12 cellular contexts compared by ENCODE assay signal in the genomic region with DNA sequence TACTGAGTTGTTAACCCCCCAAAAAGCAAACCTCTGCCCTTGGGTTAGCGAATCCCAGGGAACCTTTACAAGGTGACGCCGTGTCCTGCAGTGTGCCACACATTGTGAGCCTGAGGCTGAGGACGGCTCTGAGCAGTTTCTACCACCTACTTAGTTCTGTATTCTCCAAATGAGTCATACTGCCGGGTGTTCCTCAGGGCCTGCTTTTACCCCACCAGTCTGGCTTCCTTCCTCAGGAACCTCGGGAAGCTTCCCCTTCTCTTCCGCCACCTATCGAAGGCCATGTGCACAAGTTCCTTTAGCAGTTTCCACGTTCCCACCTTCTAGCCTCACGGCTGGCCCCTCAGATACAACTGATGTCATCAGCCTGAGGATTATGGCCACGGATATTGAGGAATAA.
DNase-seq lines count a peak whose midpoint lies in the region; ATAC-seq lines count a peak whose summit lies in the region.
"Had no signal": no experiment of that assay in that cellular context is flagged by ENCODE, and none has a peak within 500 bp of the region (broad histone marks: within the 10 kb centered on the region; RNA-seq: fewer than 3 reads in every experiment).

No MANE protein-coding gene starts in this region.

- H3K9ac ChIP-seq in BLaER1 treated with 17β-estradiol and CSF1 and Interleukin-3, amounts not matched to agents 10 nM and 100 nM: no peak overlapping the region

- ATAC-seq in left cardiac atrium (peak; percentile 57 to 91), HG03196 (IDR thresholded peaks at IDR 0.05; ENCODE audit: unreplicated experiment) (no peak), GM18858 (IDR thresholded peaks at IDR 0.05; ENCODE audit: unreplicated experiment) (no peak)

- DNase-seq in GM19238 (ENCODE audit: insufficient read length, low spot score): peak; percentile 10
- DNase-seq in MV-4-11 (lab: John Stamatoyannopoulos, UW): peak; percentile 84
- DNase-seq in left cardiac atrium: no peak
- no peak for DNase-seq in AG08395 (ENCODE audit: low spot score)
- no peak for DNase-seq in DMS53 treated with DMSO at 0.1 percent for 48 hours (lab: John Stamatoyannopoulos, UW; ENCODE audit: unreplicated experiment)
- DNase-seq: CD4-positive, alpha-beta memory T cell; NCI-H748 treated with DMSO at 0.1 percent for 48 hours; testis had no signal

- peaks cover 0 to 9% (median 4%) of the 10 kb centered on the region in 11 experiments; a peak in 3 of 22 replicates for H3K9me3 ChIP-seq in BLaER1 treated with 17β-estradiol and CSF1 and Interleukin-3, amounts not matched to agents 10 nM and 100 nM (replicated peaks in 1 of 11)
- H3K9me3 ChIP-seq: testis had no signal

- H3K36me3 ChIP-seq in BLaER1 treated with 17β-estradiol and CSF1 and Interleukin-3, amounts not matched to agents 10 nM and 100 nM: peaks cover 0 to 6% (median 0%) of the 10 kb centered on the region in 11 experiments; a peak in 1 of 22 replicates

- intact Hi-C loops in left cardiac atrium (cut with DNase I): no loop called here

- H3K4me2 ChIP-seq in BLaER1 treated with 17β-estradiol and CSF1 and Interleukin-3, amounts not matched to agents 10 nM and 100 nM: peak overlapping the region in 7 of 11 experiments; percentile 2 to 71 (median 59); a peak in 10 of 22 replicates

- H3K4me1 ChIP-seq in BLaER1 treated with 17β-estradiol and CSF1 and Interleukin-3, amounts not matched to agents 10 nM and 100 nM: peaks cover 0 to 52% (median 14%) of the 10 kb centered on the region in 10 experiments; a peak in 11 of 20 replicates
- H3K4me1 ChIP-seq: testis had no signal

- peak overlapping the region in 4 of 11 experiments; percentile 27 to 44 (median 38); a peak in 4 of 22 replicates for H3K27ac ChIP-seq in BLaER1 treated with 17β-estradiol and CSF1 and Interleukin-3, amounts not matched to agents 10 nM and 100 nM
- H3K27ac ChIP-seq: testis had no signal

- no peaks in the 10 kb centered on the region for H4K20me1 ChIP-seq in BLaER1 treated with 17β-estradiol and CSF1 and Interleukin-3, amounts not matched to agents 10 nM and 100 nM

- no peak overlapping the region for H3K4me3 ChIP-seq in BLaER1 treated with 17β-estradiol and CSF1 and Interleukin-3, amounts not matched to agents 10 nM and 100 nM
- H3K4me3 ChIP-seq: lung, testis had no signal

- H3K27me3 ChIP-seq in BLaER1 treated with 17β-estradiol and CSF1 and Interleukin-3, amounts not matched to agents 10 nM and 100 nM: no peaks in the 10 kb centered on the region
- H3K27me3 ChIP-seq: testis had no signal

Comparison
In these comparisons a context has a peak if more than half of its experiments do, and no peak if none do; other contexts are left out.
1. DNase-seq: peak in GM19238 (single experiment) and MV-4-11 (single experiment); none in left cardiac atrium (single experiment), AG08395 (single experiment) and DMS53 treated with DMSO at 0.1 percent for 48 hours (single experiment).
2. ATAC-seq: peak in left cardiac atrium (2 of 2); none in HG03196 (single experiment) and GM18858 (single experiment).